In the genomic region with DNA sequence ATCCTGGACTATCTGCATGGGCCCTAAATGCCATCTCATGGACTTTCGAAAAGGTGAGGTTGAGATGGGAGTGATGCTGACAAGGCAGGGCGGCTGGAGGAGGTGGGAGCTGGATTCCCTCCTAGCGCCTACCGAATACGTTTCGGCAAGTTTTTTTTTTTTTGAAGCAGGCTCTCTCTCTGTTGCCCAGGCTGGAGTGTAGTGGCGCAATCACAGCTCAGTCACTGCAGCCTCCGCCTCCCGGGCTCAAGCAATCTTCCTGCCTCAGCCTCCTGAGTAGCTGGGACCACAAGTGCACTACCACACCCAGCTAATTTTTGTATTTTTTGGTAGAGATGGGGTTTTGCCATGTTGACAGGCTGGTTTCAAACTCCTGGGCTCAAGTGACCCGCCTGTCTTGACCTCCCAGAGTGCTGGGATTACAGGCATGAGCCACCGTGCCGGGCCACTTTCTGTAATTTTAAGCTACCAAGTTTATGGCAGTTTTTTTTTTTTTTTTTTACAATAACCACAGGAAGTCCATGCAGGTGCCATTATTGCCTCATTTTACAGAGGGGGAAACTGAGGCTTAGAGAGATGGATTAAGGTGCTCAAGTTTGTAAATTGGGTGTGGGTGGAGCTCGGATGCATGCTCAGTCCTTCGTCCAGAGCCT, we compare ENCODE assay signal across 12 cellular contexts.
DNase-seq lines count a peak whose midpoint lies in the region; ATAC-seq and TF ChIP-seq lines count a peak whose summit lies in the region.
"Had no signal": no experiment of that assay in that cellular context is flagged by ENCODE, and none has a peak within 500 bp of the region (broad histone marks: within the 10 kb centered on the region; RNA-seq: fewer than 3 reads in every experiment).

No MANE protein-coding gene starts in this region.

- in situ Hi-C loops in mammary epithelial cell (cut with MboI; ENCODE audit: low sequenced_read_pairs in 2 of 2), result no loop called here

- H3K9ac ChIP-seq in mammary epithelial cell (ENCODE audit: insufficient read depth, low read length), result no peak overlapping the region

- no peak for ATAC-seq in T-cell (replicated peaks in 1 of 4)
- no peak for ATAC-seq in stimulated activated effector memory CD8-positive, alpha-beta T cell treated with anti-CD3 and anti-CD28 coated beads, Interleukin-12 subunit alpha, Interleukin-12 subunit beta, amount 100 ng/mL, for 72 hours

- H3K4me1 Mint-ChIP-seq in MCF 10A (ENCODE audit: insufficient read depth, unreplicated experiment) (peaks cover 6% of the 10 kb centered on the region), T-cell (peaks cover 54 to 68% (median 57%) of the 10 kb centered on the region in 3 donors)
- peaks cover 27% of the 10 kb centered on the region for H3K4me1 Mint-ChIP-seq in stimulated activated effector memory CD8-positive, alpha-beta T cell treated with anti-CD3 and anti-CD28 coated beads, Interleukin-12 subunit alpha, Interleukin-12 subunit beta, amount 100 ng/mL, for 72 hours
- H3K4me1 Mint-ChIP-seq: naive B cell had no signal

- no peak overlapping the region for H2AFZ ChIP-seq in mammary epithelial cell (ENCODE audit: low read depth, low read length)

- H3K9me3 Mint-ChIP-seq in MCF 10A (ENCODE audit: unreplicated experiment), result peaks cover 13% of the 10 kb centered on the region
- peaks cover 2 to 8% (median 4%) of the 10 kb centered on the region in 3 donors for H3K9me3 Mint-ChIP-seq in T-cell
- H3K9me3 Mint-ChIP-seq in stimulated activated effector memory CD8-positive, alpha-beta T cell treated with anti-CD3 and anti-CD28 coated beads, Interleukin-12 subunit alpha, Interleukin-12 subunit beta, amount 100 ng/mL, for 72 hours, result peaks cover 4% of the 10 kb centered on the region

- intact Hi-C loops in MCF 10A (cut with micrococcal nuclease), result no loop called here
- intact Hi-C loops in mammary epithelial cell (cut with micrococcal nuclease), result no loop called here
- intact Hi-C loops in A673 (cut with micrococcal nuclease; ENCODE audit: unreplicated experiment), result loop anchor here (10.0 kb wide), 1 partner anchor 64 kb away; no protein-coding TSS in a partner anchor
- intact Hi-C loops in thyroid gland (cut with DNase I), result no loop called here

- 100% methylated on average over 14 of the region's 14 CpGs for WGBS in mammary epithelial cell (ENCODE audit: low coverage, missing lambda C conversion rate)
- WGBS in thyroid gland, 2 donors, result 94 to 96% methylated on average over 14 of the region's 14 CpGs

- H3K36me3 ChIP-seq in mammary epithelial cell (ENCODE audit: insufficient read depth, low read length) (no peaks in the 10 kb centered on the region), A673 (ENCODE audit: insufficient read depth, low read length, poor library complexity, severe bottlenecking) (no peaks in the 10 kb centered on the region), thyroid gland (no peaks in the 10 kb centered on the region)
- H3K36me3 ChIP-seq: esophagus squamous epithelium, uterus had no signal

- POLR2A ChIA-PET in MCF 10A (lab: Yijun Ruan, JAX), result interaction anchor here (0.6 kb wide), 1 partner anchor 17 kb away, joined by 3 read pairs; no protein-coding TSS in a partner anchor
- POLR2A ChIA-PET in T-cell (lab: Charles Lee), result interaction anchor here in 1 of 2 donors (0.6 kb wide), 1 partner anchor 293 kb away, joined by 4 read pairs; no protein-coding TSS in a partner anchor
- POLR2A ChIA-PET in A673 (lab: Charles Lee; ENCODE audit: low non-redundant PET), result no interaction called here

- no peaks in the 10 kb centered on the region for H4K20me1 ChIP-seq in mammary epithelial cell (ENCODE audit: insufficient read depth, low read length)

- H3K9me3 ChIP-seq in mammary epithelial cell (replicated peaks; ENCODE audit: insufficient read depth, low read length) (no peaks in the 10 kb centered on the region), A673 (ENCODE audit: low read depth, low read length, poor library complexity, severe bottlenecking) (peaks cover 11% of the 10 kb centered on the region), thyroid gland (no peaks in the 10 kb centered on the region)
- H3K9me3 ChIP-seq: esophagus squamous epithelium, uterus had no signal

- H3K27ac Mint-ChIP-seq in MCF 10A (ENCODE audit: low read depth, unreplicated experiment) (no peak overlapping the region), T-cell (peak overlapping the region; percentile 60 to 82)
- H3K27ac Mint-ChIP-seq in stimulated activated effector memory CD8-positive, alpha-beta T cell treated with anti-CD3 and anti-CD28 coated beads, Interleukin-12 subunit alpha, Interleukin-12 subunit beta, amount 100 ng/mL, for 72 hours, result peak overlapping the region; percentile 92
- H3K27ac Mint-ChIP-seq: naive B cell had no signal

- H3K4me3 ChIP-seq in mammary epithelial cell (replicated peaks in 1 of 3; ENCODE audit: insufficient read depth in 1 of 3, low read depth in 2 of 3, low read length in 3 of 3) (no peak overlapping the region), fibroblast of mammary gland (ENCODE audit: control insufficient read depth, low read depth, low read length) (no peak overlapping the region), A673 (ENCODE audit: low read depth, low read length, poor library complexity, severe bottlenecking) (no peak overlapping the region), thyroid gland (replicated peaks in 1 of 3) (no peak overlapping the region)
- H3K4me3 ChIP-seq: esophagus squamous epithelium, uterus had no signal

- H3K4me3 Mint-ChIP-seq in MCF 10A (ENCODE audit: unreplicated experiment) (no peak overlapping the region), T-cell (no peak overlapping the region)
- peak overlapping the region; percentile 35 for H3K4me3 Mint-ChIP-seq in stimulated activated effector memory CD8-positive, alpha-beta T cell treated with anti-CD3 and anti-CD28 coated beads, Interleukin-12 subunit alpha, Interleukin-12 subunit beta, amount 100 ng/mL, for 72 hours
- H3K4me3 Mint-ChIP-seq: naive B cell had no signal

- dilution Hi-C loops in mammary epithelial cell (cut with HindIII; ENCODE audit: low sequenced_read_pairs), result no loop called here

- H3K27me3 Mint-ChIP-seq in MCF 10A (ENCODE audit: insufficient read depth, unreplicated experiment) (no peaks in the 10 kb centered on the region), T-cell (no peaks in the 10 kb centered on the region)

- CTCF ChIA-PET in MCF 10A (lab: Yijun Ruan, JAX), result interaction anchor here (0.6 kb wide), 1 partner anchor 339 kb away, joined by 4 read pairs; no protein-coding TSS in a partner anchor
- CTCF ChIA-PET in mammary epithelial cell (lab: Charles Lee; ENCODE audit: low non-redundant PET), result no interaction called here
- CTCF ChIA-PET in T-cell (lab: Charles Lee), result interaction anchor here (0.5 to 0.8 kb wide), 2 partner anchors 18 to 124 kb away, joined by 3 to 5 read pairs; no protein-coding TSS in a partner anchor
- CTCF ChIA-PET in A673 (lab: Charles Lee), result no interaction called here

- H3K27ac ChIP-seq in mammary epithelial cell (ENCODE audit: insufficient read depth, low read depth, low read length) (no peak overlapping the region), A673 (ENCODE audit: low read depth, low read length, poor library complexity, severe bottlenecking) (no peak overlapping the region), thyroid gland (no peak overlapping the region)

- BruUV-seq in MCF 10A (replicated peaks; lab: Mats Ljungman, UMichigan) (no TSS peak), mammary epithelial cell (replicated peaks; lab: Mats Ljungman, UMichigan) (no TSS peak), A673 (replicated peaks; lab: Mats Ljungman, UMichigan) (no TSS peak)

- H3K36me3 Mint-ChIP-seq in MCF 10A (ENCODE audit: insufficient read depth, unreplicated experiment) (no peaks in the 10 kb centered on the region), T-cell (peaks cover 12% of the 10 kb centered on the region)
- peaks cover 4% of the 10 kb centered on the region for H3K36me3 Mint-ChIP-seq in stimulated activated effector memory CD8-positive, alpha-beta T cell treated with anti-CD3 and anti-CD28 coated beads, Interleukin-12 subunit alpha, Interleukin-12 subunit beta, amount 100 ng/mL, for 72 hours

- H3K27me3 ChIP-seq in mammary epithelial cell (ENCODE audit: insufficient read depth, low read length) (no peaks in the 10 kb centered on the region), A673 (replicated peaks; ENCODE audit: insufficient read depth, low read depth, low read length, poor library complexity) (no peaks in the 10 kb centered on the region), thyroid gland (no peaks in the 10 kb centered on the region)
- H3K27me3 ChIP-seq: esophagus squamous epithelium, uterus had no signal

- DNase-seq in MCF 10A (ENCODE audit: unreplicated experiment) (peak; percentile 29), mammary epithelial cell (no peak), T-cell (no peak), fibroblast of mammary gland (ENCODE audit: low read depth) (peak; percentile 46), A673 (ENCODE audit: low spot score) (no peak), midbrain (lab: John Stamatoyannopoulos, UW) (no peak), thyroid gland (no peak)
- no peak for DNase-seq in stimulated activated effector memory CD8-positive, alpha-beta T cell treated with anti-CD3 and anti-CD28 coated beads, Interleukin-12 subunit alpha, Interleukin-12 subunit beta, amount 100 ng/mL, for 72 hours (ENCODE audit: low spot score in 2 of 2)
- DNase-seq: esophagus squamous epithelium, naive B cell, NCI-H2029 treated with DMSO at 0.1 percent for 48 hours, uterus had no signal

- TF ChIP-seq CTCF in MCF 10A (IDR thresholded peaks at IDR 0.05; ENCODE audit: unreplicated experiment) (no peak), mammary epithelial cell (conservative IDR thresholded peaks at IDR 0.05 in 1 of 2, IDR thresholded peaks at IDR 0.05 in 1 of 2; ENCODE audit: extremely low read depth in 1 of 2, insufficient read depth in 1 of 2, low read depth in 1 of 2, low read length in 2 of 2) (no peak), fibroblast of mammary gland (conservative IDR thresholded peaks at IDR 0.05; ENCODE audit: control insufficient read depth, insufficient read depth, low read depth, low read length) (no peak), A673 (conservative IDR thresholded peaks at IDR 0.05; ENCODE audit: low read depth, low read length) (no peak), thyroid gland (IDR thresholded peaks at IDR 0.05) (no peak)

- no peak overlapping the region for H3K4me2 ChIP-seq in mammary epithelial cell (ENCODE audit: insufficient read depth, low read depth, low read length)

- H3K4me1 ChIP-seq in mammary epithelial cell (ENCODE audit: insufficient read depth, low read length) (peaks cover 30% of the 10 kb centered on the region), A673 (ENCODE audit: insufficient read depth, low read length, poor library complexity, severe bottlenecking) (peaks cover 7% of the 10 kb centered on the region), thyroid gland (peaks cover 5 to 6% of the 10 kb centered on the region in 2 donors)
- H3K4me1 ChIP-seq: esophagus squamous epithelium had no signal

- no peak for TF ChIP-seq POLR2A in thyroid gland (IDR thresholded peaks at IDR 0.05)

- no peaks in the 10 kb centered on the region for H3K79me2 ChIP-seq in mammary epithelial cell (ENCODE audit: insufficient read depth, low read length)

Comparison
In these comparisons a context has a peak if more than half of its experiments do, and no peak if none do; other contexts are left out.
1. DNase-seq: peak in MCF 10A (single experiment) and fibroblast of mammary gland (single experiment); none in mammary epithelial cell (single experiment), T-cell (0 of 34), stimulated activated effector memory CD8-positive, alpha-beta T cell treated with anti-CD3 and anti-CD28 coated beads, Interleukin-12 subunit alpha, Interleukin-12 subunit beta, amount 100 ng/mL, for 72 hours (0 of 2), A673 (single experiment), midbrain (single experiment) and thyroid gland (0 of 2).
2. CTCF ChIA-PET loops: an anchor here in MCF 10A (0.6 kb wide) and T-cell (0.5 to 0.8 kb wide); none called in mammary epithelial cell and A673.